ENCODE assay signal across 1 cellular context in the genomic region with DNA sequence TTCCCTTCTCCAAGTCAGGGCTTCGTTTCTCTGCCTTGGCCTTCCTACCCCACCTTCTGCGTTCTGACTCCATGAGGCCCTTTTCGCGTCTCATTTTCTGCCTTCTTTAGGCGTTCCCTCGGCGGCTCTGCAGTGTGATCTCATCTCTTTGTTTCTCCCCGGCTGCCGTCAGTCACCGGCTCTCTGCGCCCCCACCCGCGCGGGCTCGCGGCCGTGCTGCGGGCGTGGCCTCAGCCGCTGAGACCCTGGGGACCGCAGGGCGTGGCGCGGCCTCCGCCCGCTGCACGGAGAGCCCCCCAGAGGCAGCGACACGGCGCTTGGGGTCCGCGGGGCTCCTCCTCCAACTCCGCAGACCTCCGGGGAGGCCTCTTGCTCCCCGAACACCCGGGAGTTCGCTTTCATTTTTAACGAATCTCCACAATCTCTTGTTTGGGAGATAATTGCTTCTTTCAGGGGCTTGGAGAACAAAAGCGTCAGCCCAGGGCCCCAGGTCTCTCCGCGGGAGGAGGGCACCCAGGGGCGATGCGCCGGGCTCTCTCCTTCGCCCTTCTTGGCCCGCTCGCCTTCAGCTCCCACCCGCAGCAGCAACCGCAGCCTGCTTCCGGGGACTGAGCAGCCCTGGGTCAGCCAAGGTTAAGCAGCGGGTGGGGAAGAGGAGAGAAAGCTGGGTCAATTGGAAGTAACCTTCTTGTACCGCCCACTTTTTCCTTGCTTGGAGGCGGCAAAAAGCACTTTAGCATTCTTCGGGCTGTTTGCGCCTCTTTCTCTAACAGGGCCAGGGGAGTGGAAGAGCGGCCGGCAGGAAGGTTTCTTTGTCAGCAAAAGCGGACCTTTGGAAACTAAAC.
TF ChIP-seq lines count a peak whose summit lies in the region.

No MANE protein-coding gene starts in this region.

TF ChIP-seq in IMR-90, 13 proteins besides CTCF, POLR2A, EP300 and RAD21 (continued from another document):
- TF ChIP-seq, protein P1, sequence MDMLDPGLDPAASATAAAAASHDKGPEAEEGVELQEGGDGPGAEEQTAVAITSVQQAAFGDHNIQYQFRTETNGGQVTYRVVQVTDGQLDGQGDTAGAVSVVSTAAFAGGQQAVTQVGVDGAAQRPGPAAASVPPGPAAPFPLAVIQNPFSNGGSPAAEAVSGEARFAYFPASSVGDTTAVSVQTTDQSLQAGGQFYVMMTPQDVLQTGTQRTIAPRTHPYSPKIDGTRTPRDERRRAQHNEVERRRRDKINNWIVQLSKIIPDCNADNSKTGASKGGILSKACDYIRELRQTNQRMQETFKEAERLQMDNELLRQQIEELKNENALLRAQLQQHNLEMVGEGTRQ (IDR thresholded peaks at IDR 0.05; ENCODE audit: low read depth, low read length) = no peak
